2 cellular contexts compared by ENCODE assay signal in the genomic region with DNA sequence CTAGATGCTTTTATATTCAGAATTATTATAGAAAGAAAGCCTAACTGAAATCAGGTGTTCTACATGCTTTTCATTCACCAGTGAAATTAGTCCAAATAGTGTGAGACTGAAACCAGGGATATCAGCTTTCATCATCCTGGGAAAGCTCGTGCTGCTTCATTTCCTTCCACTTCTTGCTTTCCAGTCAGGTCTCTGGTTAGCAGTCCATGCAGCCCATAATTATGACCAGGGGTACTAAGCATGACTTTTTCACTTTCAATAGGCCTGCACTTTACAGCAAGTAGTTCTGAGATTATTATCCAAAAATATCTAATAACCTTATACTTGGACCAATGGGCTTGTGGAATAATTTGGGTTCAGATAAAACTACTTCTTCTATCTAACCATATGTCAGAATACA.
TF ChIP-seq lines count a peak whose summit lies in the region.

No MANE protein-coding gene starts in this region.

TF ChIP-seq in A549, 52 proteins besides CTCF, POLR2A, EP300 and RAD21 (continued from another document):
- TF ChIP-seq MAZ (IDR thresholded peaks at IDR 0.05; ENCODE audit: borderline replicate concordance, low read depth, low read length) = no peak
- no peak for TF ChIP-seq ZFP36 (IDR thresholded peaks at IDR 0.05; ENCODE audit: borderline replicate concordance, partially characterized antibody)
- TF ChIP-seq, protein P1, sequence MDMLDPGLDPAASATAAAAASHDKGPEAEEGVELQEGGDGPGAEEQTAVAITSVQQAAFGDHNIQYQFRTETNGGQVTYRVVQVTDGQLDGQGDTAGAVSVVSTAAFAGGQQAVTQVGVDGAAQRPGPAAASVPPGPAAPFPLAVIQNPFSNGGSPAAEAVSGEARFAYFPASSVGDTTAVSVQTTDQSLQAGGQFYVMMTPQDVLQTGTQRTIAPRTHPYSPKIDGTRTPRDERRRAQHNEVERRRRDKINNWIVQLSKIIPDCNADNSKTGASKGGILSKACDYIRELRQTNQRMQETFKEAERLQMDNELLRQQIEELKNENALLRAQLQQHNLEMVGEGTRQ (IDR thresholded peaks at IDR 0.05) = no peak
- TF ChIP-seq CEBPB (IDR thresholded peaks at IDR 0.05) = no peak

TF ChIP-seq in SK-N-SH, 30 proteins besides CTCF, POLR2A, EP300 and RAD21 (continued from another document):
- TF ChIP-seq, protein P1 (IDR thresholded peaks at IDR 0.05; ENCODE audit: borderline replicate concordance, low read depth, low read length) = no peak
